ENCODE assay signal across 1 cellular context in the genomic region with DNA sequence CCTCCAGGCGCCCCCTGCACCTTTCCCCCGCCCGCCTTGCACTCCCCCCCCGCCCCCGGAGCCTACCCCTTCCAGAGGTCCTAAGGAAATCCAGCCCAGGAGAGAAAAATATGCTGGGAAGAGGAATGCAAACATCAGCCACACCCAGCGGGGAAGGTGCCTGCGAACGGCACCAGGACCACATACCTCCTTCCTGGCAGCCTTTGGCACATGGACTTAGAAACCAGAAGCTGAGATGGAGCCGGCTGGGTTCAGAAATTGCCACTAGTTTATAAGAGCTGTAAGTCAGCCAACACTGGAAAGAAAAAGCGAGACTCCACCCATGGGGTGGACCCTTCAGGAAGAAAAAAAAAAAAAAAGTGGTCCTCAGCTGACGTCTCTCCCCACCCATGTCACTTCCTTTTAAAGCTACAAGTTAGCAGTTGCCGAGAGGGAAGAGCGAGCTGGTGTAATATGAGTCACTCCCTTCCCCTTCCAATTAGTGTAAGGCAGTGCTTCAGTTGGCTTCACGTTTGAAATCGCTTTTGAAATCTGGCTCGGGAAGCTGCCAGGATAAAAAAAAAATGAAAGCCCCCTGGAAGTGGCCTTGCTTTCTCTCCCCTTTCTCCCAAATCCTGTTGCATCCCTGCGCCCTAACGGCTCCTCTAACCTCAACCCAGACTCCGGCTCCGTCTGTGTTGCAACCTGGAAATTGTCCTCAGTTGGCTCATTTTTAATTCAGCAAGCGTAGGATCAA.
TF ChIP-seq lines count a peak whose summit lies in the region.

TSS of gene AGPAT4 (minus strand) at position 310 of the 736 bp plus-strand sequence. CDS start 41,848 bp downstream, outside the sequence.

TF ChIP-seq in K562, 482 proteins besides CTCF, POLR2A, EP300 and RAD21 (continued from another document and continues in another):
- TF ChIP-seq UBTF (IDR thresholded peaks at IDR 0.05; ENCODE audit: borderline replicate concordance in 1 of 2, low read depth in 2 of 2, low read length in 2 of 2) (no peak; a peak in 1 of 4 replicates), MTA3 (IDR thresholded peaks at IDR 0.05; ENCODE audit: borderline replicate concordance) (peak; percentile 97), TCF15 (CRISPR knock-in tag; IDR thresholded peaks at IDR 0.05) (no peak), GTF2E2 (tag; IDR thresholded peaks at IDR 0.05) (peak; percentile 91), ZBTB2 (IDR thresholded peaks at IDR 0.05) (no peak), NBN (IDR thresholded peaks at IDR 0.05; ENCODE audit: low read depth) (peak; percentile 74), TRIM24 (IDR thresholded peaks at IDR 0.05) (peak; percentile 5 to 20; a peak in 1 of 4 replicates), KDM4B (IDR thresholded peaks at IDR 0.05; ENCODE audit: borderline replicate concordance in 2 of 2, low read depth in 1 of 2) (no peak), ZZZ3 (IDR thresholded peaks at IDR 0.05) (no peak), HDAC1 (IDR thresholded peaks at IDR 0.05) (peak in 1 of 2 experiments; percentile 55; a peak in 1 of 4 replicates), ATF4 (CRISPR knock-in tag; IDR thresholded peaks at IDR 0.05) (no peak), CCNT2 (IDR thresholded peaks at IDR 0.05; ENCODE audit: borderline replicate concordance, extremely low read depth, insufficient read length, low read depth, low read length) (no peak), ZNF644 (tag; IDR thresholded peaks at IDR 0.05; ENCODE audit: low read depth) (no peak; the same call in 1 of the 2 replicates), ZNF830 (CRISPR knock-in tag; IDR thresholded peaks at IDR 0.05) (no peak), TAF7 (tag; IDR thresholded peaks at IDR 0.05) (peak; percentile 100), ZNF140 (CRISPR knock-in tag; IDR thresholded peaks at IDR 0.05) (no peak), CCAR2 (IDR thresholded peaks at IDR 0.05; ENCODE audit: low read depth, low read length) (no peak), RAD51 (IDR thresholded peaks at IDR 0.05; ENCODE audit: borderline replicate concordance, low read depth) (peak; percentile 55; the same call in 1 of the 2 replicates), AFF1 (IDR thresholded peaks at IDR 0.05; ENCODE audit: low read depth in 1 of 2, partially characterized antibody in 2 of 2) (peak in 1 of 2 experiments; percentile 82), RBM14 (IDR thresholded peaks at IDR 0.05; ENCODE audit: borderline replicate concordance, insufficient read depth, low read depth, low read length) (no peak), ZNF444 (CRISPR knock-in tag; IDR thresholded peaks at IDR 0.05) (no peak), POLR2H (tag; IDR thresholded peaks at IDR 0.05; ENCODE audit: low read depth) (peak; percentile 82), NCOA2 (IDR thresholded peaks at IDR 0.05; ENCODE audit: partially characterized antibody in 2 of 2) (no peak), MEIS2 (IDR thresholded peaks at IDR 0.05; ENCODE audit: partially characterized antibody) (peak; percentile 58), ZBTB1 (CRISPR knock-in tag; IDR thresholded peaks at IDR 0.05; ENCODE audit: borderline replicate concordance, low read depth) (no peak), ZBTB5 (IDR thresholded peaks at IDR 0.05) (no peak), ARID1B (IDR thresholded peaks at IDR 0.05) (peak; percentile 53), ZNF785 (CRISPR knock-in tag; IDR thresholded peaks at IDR 0.05) (no peak), ZNF589 (CRISPR knock-in tag; IDR thresholded peaks at IDR 0.05; ENCODE audit: low read depth) (no peak), ZNF41 (CRISPR knock-in tag; conservative IDR thresholded peaks at IDR 0.05) (no peak), SMC3 (conservative IDR thresholded peaks at IDR 0.05; ENCODE audit: insufficient read depth, low read depth, low read length) (no peak), SP1 (CRISPR knock-in tag; IDR thresholded peaks at IDR 0.05) (peak; percentile 80), GABPB1 (CRISPR knock-in tag; IDR thresholded peaks at IDR 0.05) (peak; percentile 87), SMARCE1 (IDR thresholded peaks at IDR 0.05) (peak; percentile 76), LEF1 (IDR thresholded peaks at IDR 0.05) (no peak), ZNF175 (CRISPR knock-in tag; IDR thresholded peaks at IDR 0.05; ENCODE audit: low read depth) (no peak; the same call in 1 of the 2 replicates), PYGO2 (tag; IDR thresholded peaks at IDR 0.05) (no peak), ZNF277 (CRISPR knock-in tag; IDR thresholded peaks at IDR 0.05; ENCODE audit: borderline replicate concordance) (no peak), L3MBTL2 (IDR thresholded peaks at IDR 0.05) (peak; percentile 75), ZNF184 (CRISPR knock-in tag; IDR thresholded peaks at IDR 0.05) (no peak), ZKSCAN1 (IDR thresholded peaks at IDR 0.05; ENCODE audit: low read depth, low read length) (no peak), MYC (IDR thresholded peaks at IDR 0.05; ENCODE audit: low read depth, low read length) (no peak; the same call in none of the 2 replicates), MYC (CRISPR knock-in tag; IDR thresholded peaks at IDR 0.05; ENCODE audit: borderline replicate concordance, low read depth) (no peak), MEF2D (tag; conservative IDR thresholded peaks at IDR 0.05; ENCODE audit: low read depth) (no peak), TEAD4 (IDR thresholded peaks at IDR 0.05; ENCODE audit: low read length) (0 out of 2 replicates have a peak, but pooled peaks have one; percentile 10), TEAD4 (CRISPR knock-in tag; IDR thresholded peaks at IDR 0.05; ENCODE audit: borderline replicate concordance) (no peak), MCM7 (IDR thresholded peaks at IDR 0.05) (no peak), POU5F1 (IDR thresholded peaks at IDR 0.05; ENCODE audit: borderline replicate concordance, low read depth, low read length, partially characterized antibody) (no peak), CHD4 (IDR thresholded peaks at IDR 0.05; ENCODE audit: insufficient read depth, insufficient replicate concordance, low read depth, low read length, poor library complexity, severe bottlenecking) (no peak), TAF9B (IDR thresholded peaks at IDR 0.05; ENCODE audit: partially characterized antibody) (peak; percentile 100), C11orf30 (IDR thresholded peaks at IDR 0.05; ENCODE audit: low read depth) (no peak), ZNF445 (CRISPR knock-in tag; IDR thresholded peaks at IDR 0.05; ENCODE audit: low read depth) (no peak), ZNF780A (CRISPR knock-in tag; IDR thresholded peaks at IDR 0.05) (no peak)
- TF ChIP-seq, protein P1, sequence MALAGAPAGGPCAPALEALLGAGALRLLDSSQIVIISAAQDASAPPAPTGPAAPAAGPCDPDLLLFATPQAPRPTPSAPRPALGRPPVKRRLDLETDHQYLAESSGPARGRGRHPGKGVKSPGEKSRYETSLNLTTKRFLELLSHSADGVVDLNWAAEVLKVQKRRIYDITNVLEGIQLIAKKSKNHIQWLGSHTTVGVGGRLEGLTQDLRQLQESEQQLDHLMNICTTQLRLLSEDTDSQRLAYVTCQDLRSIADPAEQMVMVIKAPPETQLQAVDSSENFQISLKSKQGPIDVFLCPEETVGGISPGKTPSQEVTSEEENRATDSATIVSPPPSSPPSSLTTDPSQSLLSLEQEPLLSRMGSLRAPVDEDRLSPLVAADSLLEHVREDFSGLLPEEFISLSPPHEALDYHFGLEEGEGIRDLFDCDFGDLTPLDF (CRISPR knock-in tag; IDR thresholded peaks at IDR 0.05): no peak; the same call in 1 of the 2 replicates
- TF ChIP-seq, protein P2, sequence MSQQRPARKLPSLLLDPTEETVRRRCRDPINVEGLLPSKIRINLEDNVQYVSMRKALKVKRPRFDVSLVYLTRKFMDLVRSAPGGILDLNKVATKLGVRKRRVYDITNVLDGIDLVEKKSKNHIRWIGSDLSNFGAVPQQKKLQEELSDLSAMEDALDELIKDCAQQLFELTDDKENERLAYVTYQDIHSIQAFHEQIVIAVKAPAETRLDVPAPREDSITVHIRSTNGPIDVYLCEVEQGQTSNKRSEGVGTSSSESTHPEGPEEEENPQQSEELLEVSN (IDR thresholded peaks at IDR 0.05; ENCODE audit: borderline replicate concordance in 1 of 2, extremely low read depth in 1 of 2, insufficient read depth in 1 of 2, insufficient read length in 1 of 2, low read depth in 1 of 2, low read length in 1 of 2, poor library complexity in 1 of 2, severe bottlenecking in 1 of 2): peak; percentile 29 to 55
